8 cellular contexts compared by ENCODE assay signal in the genomic region with DNA sequence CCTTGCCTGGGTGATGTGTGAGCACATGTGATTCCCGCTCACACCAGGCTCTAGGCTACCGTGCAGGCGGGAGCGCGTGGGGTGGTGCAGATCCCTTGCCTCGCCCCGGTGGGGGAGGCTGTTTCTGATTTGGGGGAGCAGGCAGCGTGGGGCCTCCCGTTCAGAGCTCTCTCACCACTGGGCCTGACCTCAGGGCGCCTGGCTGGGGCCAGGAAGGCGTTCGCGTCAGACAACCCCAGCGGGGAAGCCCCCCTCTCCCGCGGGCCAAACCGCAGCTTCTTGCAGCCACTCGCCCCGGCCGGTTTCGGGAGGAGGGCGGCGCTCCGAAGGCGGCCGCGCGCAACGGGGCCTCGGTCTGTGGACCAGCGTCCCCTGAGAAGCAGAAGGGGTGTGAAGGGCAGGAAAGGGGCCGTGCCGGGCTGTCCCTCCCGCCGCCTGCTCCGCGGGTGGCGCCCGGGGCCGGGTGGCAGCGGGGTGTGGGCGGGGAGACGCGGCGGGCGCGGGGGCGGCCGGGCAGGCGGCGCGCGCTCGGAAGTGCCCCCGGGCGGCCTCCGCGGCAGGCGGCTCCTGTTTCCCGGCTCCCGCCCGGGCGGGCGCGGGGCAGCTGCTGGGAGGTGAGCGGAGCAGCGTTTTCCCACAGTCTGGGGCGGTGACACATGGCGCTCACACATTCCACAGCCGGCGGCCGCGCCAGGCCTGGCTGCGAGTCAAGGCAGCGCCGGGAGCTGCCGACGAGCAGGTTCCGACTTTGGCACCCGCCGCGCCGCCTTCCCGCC.
A peak's percentile ranks its signal among the peaks of the same experiment; 100 is the strongest.
DNase-seq lines count a peak whose midpoint lies in the region; ATAC-seq and TF ChIP-seq lines count a peak whose summit lies in the region.

No MANE protein-coding gene starts in this region.

- peak; percentile 17 for TF ChIP-seq CTCF in C4-2B (conservative IDR thresholded peaks at IDR 0.05)

- peak; percentile 94 for ATAC-seq in HG03342 (IDR thresholded peaks at IDR 0.05; ENCODE audit: unreplicated experiment)

- TF ChIP-seq POLR2A in GM19099 (IDR thresholded peaks at IDR 0.05; ENCODE audit: extremely low read depth, insufficient read length, low read depth): peak; percentile 37

- peak; percentile 55 for DNase-seq in NCI-H510A treated with DMSO at 0.1 percent for 48 hours (lab: John Stamatoyannopoulos, UW)
- peak; percentile 24 for DNase-seq in activated CD8-positive, alpha-beta memory T cell treated with anti-CD3 and anti-CD28 coated beads, Interleukin-2, amount 50 U/mL, for 24 hours (ENCODE audit: extremely low read depth)
- peak; percentile 89 for DNase-seq in epithelial cell of prostate (ENCODE audit: low read depth, low spot score)
- DNase-seq in mucosa of gallbladder (ENCODE audit: low spot score): peak; percentile 83
- peak; percentile 70 for DNase-seq in stimulated activated CD8-positive, alpha-beta memory T cell treated with anti-CD3 and anti-CD28 coated beads, Interleukin-4, amount 100 ng/mL, for 24 hours (ENCODE audit: low read depth)

- peak overlapping the region; percentile 75 for H3K27ac ChIP-seq in C4-2B
- H3K27ac ChIP-seq in epithelial cell of prostate: peak overlapping the region; percentile 70

Comparison
In these comparisons a context has a peak if more than half of its experiments do, and no peak if none do; other contexts are left out.
1. Peak in every context shown above with its lines: DNase-seq, ATAC-seq and H3K27ac ChIP-seq.
2. DNase-seq: peak in every context shown above with its lines; median percentile 89 in epithelial cell of prostate; 83 in mucosa of gallbladder; 70 in stimulated activated CD8-positive, alpha-beta memory T cell treated with anti-CD3 and anti-CD28 coated beads, Interleukin-4, amount 100 ng/mL, for 24 hours; 55 in NCI-H510A treated with DMSO at 0.1 percent for 48 hours; 24 in activated CD8-positive, alpha-beta memory T cell treated with anti-CD3 and anti-CD28 coated beads, Interleukin-2, amount 50 U/mL, for 24 hours.